ENCODE assay signal across 14 cellular contexts in the genomic region with DNA sequence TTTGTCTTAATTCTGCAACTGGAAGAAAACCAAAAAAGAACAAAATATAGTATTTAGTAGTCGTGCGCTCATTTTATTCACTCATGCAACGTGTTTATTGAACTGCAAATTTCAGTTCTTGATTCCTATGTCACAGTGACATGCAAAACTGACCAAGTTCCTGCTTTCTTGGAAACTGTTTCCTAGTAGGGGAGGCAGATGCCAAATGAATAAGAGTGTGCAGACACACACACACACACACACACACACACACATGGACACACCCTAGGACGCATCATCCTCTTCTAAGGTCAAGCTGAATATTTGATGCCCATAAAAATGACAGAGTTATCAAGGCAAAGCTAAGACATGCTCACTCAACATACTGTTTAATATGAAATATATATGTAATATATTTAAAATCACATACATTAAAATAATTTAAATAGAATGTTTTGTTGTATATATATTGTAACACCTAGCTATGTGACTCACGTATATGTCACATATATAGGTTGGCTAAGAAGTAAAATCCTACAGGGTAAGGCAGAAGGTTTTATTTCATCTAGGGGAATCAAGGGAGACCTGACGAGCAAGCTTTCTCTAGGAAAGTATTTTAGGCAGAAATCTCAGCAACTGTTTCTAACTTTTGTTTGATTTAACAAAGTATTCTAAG.
DNase-seq lines count a peak whose midpoint lies in the region; ATAC-seq and TF ChIP-seq lines count a peak whose summit lies in the region.
"Had no signal": no experiment of that assay in that cellular context is flagged by ENCODE, and none has a peak within 500 bp of the region (broad histone marks: within the 10 kb centered on the region; RNA-seq: fewer than 3 reads in every experiment).

No MANE protein-coding gene starts in this region.

- H3K4me3 Mint-ChIP-seq in CD14-positive monocyte (peak overlapping the region; percentile 51 to 87), neural crest cell (peak overlapping the region; percentile 39)
- peak overlapping the region; percentile 76 for H3K4me3 Mint-ChIP-seq in dendritic cell treated with granulocyte-macrophage colony-stimulating factor and Interleukin-4, amounts not matched to agents 40 ng/mL and 50 ng/mL, for 4 days
- H3K4me3 Mint-ChIP-seq: activated naive CD4-positive, alpha-beta T cell treated with anti-CD3 and anti-CD28 coated beads for 36 hours; naive B cell had no signal

- peaks cover 0 to 1% (median 0%) of the 10 kb centered on the region in 7 donors for H3K9me3 Mint-ChIP-seq in CD14-positive monocyte
- no peaks in the 10 kb centered on the region for H3K9me3 Mint-ChIP-seq in dendritic cell treated with granulocyte-macrophage colony-stimulating factor and Interleukin-4, amounts not matched to agents 40 ng/mL and 50 ng/mL, for 4 days
- H3K9me3 Mint-ChIP-seq in neural crest cell, result no peaks in the 10 kb centered on the region
- H3K9me3 Mint-ChIP-seq: activated naive CD4-positive, alpha-beta T cell treated with anti-CD3 and anti-CD28 coated beads for 36 hours; naive B cell had no signal

- intact Hi-C loops in CD14-positive monocyte (cut with micrococcal nuclease), result loop anchor here in 1 of 2 donors (10.0 kb wide), 1 partner anchor 180 kb away; no protein-coding TSS in a partner anchor
- intact Hi-C loops in dendritic cell treated with granulocyte-macrophage colony-stimulating factor and Interleukin-4, amounts not matched to agents 40 ng/mL and 50 ng/mL, for 4 days (cut with micrococcal nuclease), result no loop called here

- H3K27me3 Mint-ChIP-seq in CD14-positive monocyte (ENCODE audit: low read depth in 3 of 3) (peaks cover 0 to 2% (median 0%) of the 10 kb centered on the region in 3 donors), neural crest cell (ENCODE audit: low read depth) (no peaks in the 10 kb centered on the region)
- no peaks in the 10 kb centered on the region for H3K27me3 Mint-ChIP-seq in dendritic cell treated with granulocyte-macrophage colony-stimulating factor and Interleukin-4, amounts not matched to agents 40 ng/mL and 50 ng/mL, for 4 days
- H3K27me3 Mint-ChIP-seq: naive B cell had no signal

- H3K4me1 Mint-ChIP-seq in CD14-positive monocyte, result peaks cover 24% of the 10 kb centered on the region
- peaks cover 42% of the 10 kb centered on the region for H3K4me1 Mint-ChIP-seq in dendritic cell treated with granulocyte-macrophage colony-stimulating factor and Interleukin-4, amounts not matched to agents 40 ng/mL and 50 ng/mL, for 4 days (ENCODE audit: low read depth)
- H3K4me1 Mint-ChIP-seq in neural crest cell, result peaks cover 57% of the 10 kb centered on the region

- TF ChIP-seq CTCF in CD14-positive monocyte (IDR thresholded peaks at IDR 0.05) (no peak), neural crest cell (conservative IDR thresholded peaks at IDR 0.05) (no peak)

- no peak for ATAC-seq in GM21723 (IDR thresholded peaks at IDR 0.05; ENCODE audit: unreplicated experiment)

- H3K27ac Mint-ChIP-seq in CD14-positive monocyte (peak overlapping the region; percentile 82 to 98 (median 95)), neural crest cell (ENCODE audit: unreplicated experiment) (peak overlapping the region; percentile 94)
- H3K27ac Mint-ChIP-seq in dendritic cell treated with granulocyte-macrophage colony-stimulating factor and Interleukin-4, amounts not matched to agents 40 ng/mL and 50 ng/mL, for 4 days, result peak overlapping the region; percentile 99
- H3K27ac Mint-ChIP-seq: activated naive CD4-positive, alpha-beta T cell treated with anti-CD3 and anti-CD28 coated beads for 36 hours had no signal

- DNase-seq in CD14-positive monocyte (ENCODE audit: low spot score) (peak; percentile 54), MV-4-11 (lab: John Stamatoyannopoulos, UW) (peak; percentile 93), neural crest cell (ENCODE audit: low read depth, low spot score) (no peak), HUDEP-2 (lab: John Stamatoyannopoulos, UW; ENCODE audit: unreplicated experiment in 76 of 76) (no peak), HuH-7 (ENCODE audit: low spot score) (no peak), mucosa of gallbladder (ENCODE audit: low spot score) (no peak)
- DNase-seq: activated naive CD4-positive, alpha-beta T cell treated with anti-CD3 and anti-CD28 coated beads for 36 hours; GOT3; naive B cell; NCI-H2171 treated with DMSO at 0.1 percent for 48 hours; stimulated activated CD4-positive, alpha-beta T cell treated with anti-CD3 and anti-CD28 coated beads, Interleukin-2, amount 100 ng/mL, for 24 hours; substantia nigra had no signal

- peaks cover 31 to 51% of the 10 kb centered on the region in 2 donors for H3K36me3 Mint-ChIP-seq in CD14-positive monocyte
- H3K36me3 Mint-ChIP-seq in dendritic cell treated with granulocyte-macrophage colony-stimulating factor and Interleukin-4, amounts not matched to agents 40 ng/mL and 50 ng/mL, for 4 days (ENCODE audit: low read depth), result peaks cover 75% of the 10 kb centered on the region
- peaks cover 17% of the 10 kb centered on the region for H3K36me3 Mint-ChIP-seq in neural crest cell (ENCODE audit: low read depth)
- H3K36me3 Mint-ChIP-seq: naive B cell had no signal

Comparison
In these comparisons a context has a peak if more than half of its experiments do, and no peak if none do; other contexts are left out.
1. DNase-seq: peak in CD14-positive monocyte (single experiment) and MV-4-11 (single experiment); none in neural crest cell (single experiment), HUDEP-2 (0 of 76), HuH-7 (single experiment) and mucosa of gallbladder (single experiment).
2. Peak in every context shown above with its lines, with median percentiles within 50 percentile points of each other: H3K27ac Mint-ChIP-seq and H3K4me3 Mint-ChIP-seq.